8 cellular contexts compared by ENCODE assay signal in genomic region chr22:18077639-18078328, GRCh38. TPM values are rescaled to one million over a fixed set of nuclear protein-coding genes. Genes with fewer than 3 reads are reported as not detected.
A peak's percentile ranks its signal among the peaks of the same experiment; 100 is the strongest.
DNase-seq lines count a peak whose midpoint lies in the region; ATAC-seq and TF ChIP-seq lines count a peak whose summit lies in the region.

PEX26 (plus strand) TSS chr22:18077990; CDS start chr22:18078377, 387 bp downstream.

- TF ChIP-seq POLR2A in GM19193 (IDR thresholded peaks at IDR 0.05; ENCODE audit: extremely low read depth, insufficient read depth, insufficient read length), result peak; percentile 74

- H3K36me3 Mint-ChIP-seq in activated CD4-positive, alpha-beta T cell treated with anti-CD3 and anti-CD28 coated beads, Interleukin-2, amount 10 ng/mL, durations not matched to agents 24 days and 14 days (ENCODE audit: low read depth), result peaks cover 37% of the 10 kb centered on the region

- H3K9me3 Mint-ChIP-seq in activated CD4-positive, alpha-beta T cell treated with anti-CD3 and anti-CD28 coated beads, Interleukin-2, amount 10 ng/mL, durations not matched to agents 24 days and 14 days, result no peaks in the 10 kb centered on the region

- ATAC-seq in HG03439 (IDR thresholded peaks at IDR 0.05; ENCODE audit: unreplicated experiment) (peak; percentile 87), left colon (peak; percentile 86)

- peak within 1 kb of the TSS; percentile 93 for H3K27ac Mint-ChIP-seq in activated CD4-positive, alpha-beta T cell treated with anti-CD3 and anti-CD28 coated beads, Interleukin-2, amount 10 ng/mL, durations not matched to agents 24 days and 14 days

- no peak for TF ChIP-seq CTCF in coronary artery (IDR thresholded peaks at IDR 0.05)

- peak within 1 kb of the TSS; percentile 72 to 79 for H3K27ac ChIP-seq in coronary artery

- peak within 1 kb of the TSS; percentile 96 for H3K4me3 Mint-ChIP-seq in activated CD4-positive, alpha-beta T cell treated with anti-CD3 and anti-CD28 coated beads, Interleukin-2, amount 10 ng/mL, durations not matched to agents 24 days and 14 days

- peak; percentile 98 for DNase-seq in Ammon's horn (ENCODE audit: low spot score)
- DNase-seq in NCI-H526 (lab: John Stamatoyannopoulos, UW), result peak; percentile 77 to 94
- DNase-seq in activated CD4-positive, alpha-beta T cell treated with anti-CD3 and anti-CD28 coated beads, Interleukin-2, amount 10 ng/mL, durations not matched to agents 24 days and 14 days, result peak; percentile 99
- DNase-seq in coronary artery (ENCODE audit: low spot score), result peak; percentile 95
- DNase-seq in left colon, result peak; percentile 95 to 96
- peak; percentile 96 for DNase-seq in stimulated activated CD4-positive, alpha-beta T cell treated with anti-CD3 and anti-CD28 coated beads, Interleukin-1b, Interleukin-23, amount 100 ng/mL, for 48 hours

- intact Hi-C loops in activated CD4-positive, alpha-beta T cell treated with anti-CD3 and anti-CD28 coated beads, Interleukin-2, amount 10 ng/mL, durations not matched to agents 24 days and 14 days (cut with micrococcal nuclease), result loop anchor here (1.0 to 5.0 kb wide), 4 partner anchors 71 to 1000 kb away; no protein-coding TSS in a partner anchor
- intact Hi-C loops in left colon (cut with DNase I, micrococcal nuclease), result loop anchor here (2.0 to 10.0 kb wide), 3 partner anchors 73 to 255 kb away; no protein-coding TSS in a partner anchor

- H3K27me3 Mint-ChIP-seq in activated CD4-positive, alpha-beta T cell treated with anti-CD3 and anti-CD28 coated beads, Interleukin-2, amount 10 ng/mL, durations not matched to agents 24 days and 14 days, result no peaks in the 10 kb centered on the region

- peak within 1 kb of the TSS; percentile 74 for H3K4me3 ChIP-seq in coronary artery

- H3K4me1 Mint-ChIP-seq in activated CD4-positive, alpha-beta T cell treated with anti-CD3 and anti-CD28 coated beads, Interleukin-2, amount 10 ng/mL, durations not matched to agents 24 days and 14 days, result peaks cover 39% of the 10 kb centered on the region

RNA-seq across cellular contexts. Expression of gene PEX26, which starts in this region (rescaled TPM):
- 53.5 and 54.0 TPM in 2 replicates for total RNA-seq in activated CD4-positive, alpha-beta T cell treated with anti-CD3 and anti-CD28 coated beads, Interleukin-2, amount 10 ng/mL, durations not matched to agents 24 days and 14 days
- 100 to 1,000 TPM; 128 to 196 TPM for total RNA-seq in left colon

Comparison
In these comparisons a context has a peak if more than half of its experiments do, and no peak if none do; other contexts are left out.
1. Peak in every context shown above with its lines: DNase-seq, ATAC-seq, H3K4me3 ChIP-seq and H3K27ac ChIP-seq.